In the genomic region with DNA sequence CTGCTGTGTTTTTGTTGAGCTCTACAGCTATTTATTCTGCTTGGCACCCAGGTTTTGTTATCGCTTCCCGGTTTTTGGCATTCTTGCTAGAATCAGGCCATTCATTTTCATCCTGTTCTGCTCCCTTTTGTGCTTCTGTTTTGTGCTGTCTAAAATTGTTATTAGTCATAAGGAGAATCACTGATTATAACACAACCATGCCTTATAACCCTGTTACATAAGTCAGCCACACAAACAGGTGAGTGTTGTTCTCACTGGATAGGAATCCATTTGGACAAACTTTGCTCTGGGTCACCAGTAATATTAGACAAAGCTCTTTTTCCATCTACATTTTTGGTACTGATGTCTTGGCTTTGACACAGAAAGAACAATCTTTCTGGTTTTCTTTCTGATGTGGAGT, we compare ENCODE assay signal across 22 cellular contexts.
"Had no signal": no experiment of that assay in that cellular context is flagged by ENCODE, and none has a peak within 500 bp of the region (broad histone marks: within the 10 kb centered on the region; RNA-seq: fewer than 3 reads in every experiment).

No MANE protein-coding gene starts in this region.

- H3K27ac ChIP-seq: dorsolateral prefrontal cortex, heart right ventricle, pancreas, psoas muscle, skin epidermis, tibial artery, VCaP had no signal

- DNase-seq: activated CD4-positive, alpha-beta T cell treated with anti-CD3 and anti-CD28 coated beads, Interleukin-2, amount 10 ng/mL, durations not matched to agents 7 days and 5 days; activated CD8-positive, alpha-beta memory T cell treated with anti-CD3 and anti-CD28 coated beads, Interleukin-2, amount 10 ng/mL, durations not matched to agents 7 days and 5 days; activated CD8-positive, alpha-beta T cell treated with anti-CD3 and anti-CD28 coated beads for 36 hours; activated effector memory CD4-positive, alpha-beta T cell treated with anti-CD3 and anti-CD28 coated beads, Interleukin-2, amount 50 U/mL, for 16 hours; activated naive CD4-positive, alpha-beta T cell treated with anti-CD3 and anti-CD28 coated beads, Interleukin-2, amount 10 ng/mL, durations not matched to agents 7 days and 5 days; activated T-cell treated with anti-CD3 and anti-CD28 coated beads for 4 hours; anterior cingulate cortex; central memory CD4-positive, alpha-beta T cell; dorsolateral prefrontal cortex; effector memory CD8-positive, alpha-beta T cell; heart right ventricle; immature natural killer cell; left cardiac atrium; nephron progenitor cell; pancreas; psoas muscle; right cardiac atrium; stimulated activated CD4-positive, alpha-beta T cell treated with anti-CD3 and anti-CD28 coated beads, Interleukin-1b, Interleukin-23, amount 100 ng/mL, for 48 hours; stimulated activated naive CD8-positive, alpha-beta T cell treated with anti-CD3 and anti-CD28 coated beads, Interleukin-15, amount 100 ng/mL, for 72 hours; tibial artery had no signal

- H3K4me3 ChIP-seq: dorsolateral prefrontal cortex, heart right ventricle, pancreas, psoas muscle, skin epidermis, tibial artery had no signal
